1 cellular context compared by ENCODE assay signal in the genomic region with DNA sequence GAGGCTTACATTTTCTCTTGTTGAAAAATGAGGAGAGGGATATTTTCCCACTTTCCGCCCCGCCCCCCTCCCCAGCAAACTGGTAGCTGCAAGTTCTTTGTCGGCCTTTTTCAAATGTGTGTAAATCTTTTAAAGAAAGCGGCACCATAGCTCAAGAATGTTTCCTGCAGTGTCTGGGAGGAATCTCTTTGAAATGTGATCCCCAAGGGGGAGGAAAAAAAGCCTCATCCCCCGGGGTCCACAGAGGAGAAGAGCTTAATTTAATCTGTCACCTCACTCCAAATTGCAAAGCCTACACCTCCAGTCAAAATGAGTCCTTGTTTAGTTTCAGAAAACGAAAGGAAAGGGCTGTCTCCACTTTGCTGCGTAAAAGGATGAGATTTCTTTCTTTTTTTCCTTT.
TF ChIP-seq lines count a peak whose summit lies in the region.

No MANE protein-coding gene starts in this region.

TF ChIP-seq in HepG2, 621 proteins besides CTCF, POLR2A, EP300 and RAD21:
- TF ChIP-seq DNMT1 (CRISPR knock-in tag; IDR thresholded peaks at IDR 0.05) (no peak), ZBTB8A (CRISPR knock-in tag; IDR thresholded peaks at IDR 0.05; ENCODE audit: borderline replicate concordance, low read depth) (no peak), ZNF644 (CRISPR knock-in tag; IDR thresholded peaks at IDR 0.05; ENCODE audit: low read depth) (no peak)
